Comparison of ENCODE assay signal across 16 cellular contexts in the genomic region with DNA sequence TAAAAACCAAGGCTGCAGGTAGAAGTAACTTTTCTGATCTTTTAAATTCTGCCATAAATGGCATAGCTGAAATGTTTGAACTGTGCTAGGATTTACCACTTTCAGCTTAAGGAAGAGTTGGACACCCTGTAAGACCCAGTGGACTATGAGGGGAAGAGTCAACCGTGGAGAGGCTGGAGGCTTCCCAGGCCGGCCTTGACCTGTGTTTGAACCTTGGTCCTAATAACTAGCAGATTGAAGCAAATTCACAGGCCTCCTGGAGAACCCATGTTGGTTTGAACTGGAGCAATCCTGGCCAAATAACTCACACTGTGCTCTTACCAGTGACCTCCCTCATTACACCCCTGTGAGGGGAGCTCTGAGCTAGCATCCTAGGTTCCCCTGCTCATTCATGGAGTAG.
DNase-seq lines count a peak whose midpoint lies in the region; ATAC-seq and TF ChIP-seq lines count a peak whose summit lies in the region.
"Had no signal": no experiment of that assay in that cellular context is flagged by ENCODE, and none has a peak within 500 bp of the region (broad histone marks: within the 10 kb centered on the region; RNA-seq: fewer than 3 reads in every experiment).

No MANE protein-coding gene starts in this region.

- H2AK5ac ChIP-seq in mesenchymal stem cell (ENCODE audit: low read length, severe bottlenecking), result no peak overlapping the region

- H2BK12ac ChIP-seq in mesenchymal stem cell (ENCODE audit: low read length in 2 of 2), result no peak overlapping the region

- H2BK5ac ChIP-seq in mesenchymal stem cell (ENCODE audit: low read depth, low read length, poor library complexity, severe bottlenecking), result no peak overlapping the region

- H3K36me3 ChIP-seq in right atrium auricular region, result no peaks in the 10 kb centered on the region
- H3K36me3 ChIP-seq in ovary, result no peaks in the 10 kb centered on the region
- H3K36me3 ChIP-seq in testis (ENCODE audit: low read depth, missing control alignments), result no peaks in the 10 kb centered on the region
- H3K36me3 ChIP-seq in mesenchymal stem cell (ENCODE audit: control insufficient read depth in 1 of 2, insufficient read depth in 2 of 2, low read depth in 1 of 2, low read length in 2 of 2), result peaks cover 0 to 9% of the 10 kb centered on the region in 2 experiments

- H3K4me1 ChIP-seq in right atrium auricular region (no peaks in the 10 kb centered on the region), ovary (ENCODE audit: insufficient read depth) (peaks cover 23% of the 10 kb centered on the region), testis (peaks cover 45% of the 10 kb centered on the region), mesenchymal stem cell (ENCODE audit: control insufficient read depth, insufficient read depth, low read depth, low read length) (peaks cover 9% of the 10 kb centered on the region)

- no peaks in the 10 kb centered on the region for H3K9me3 ChIP-seq in right atrium auricular region
- no peaks in the 10 kb centered on the region for H3K9me3 ChIP-seq in ovary
- H3K9me3 ChIP-seq in testis, result no peaks in the 10 kb centered on the region
- H3K9me3 ChIP-seq in mesenchymal stem cell (ENCODE audit: control insufficient read depth, low read length), result no peaks in the 10 kb centered on the region
- H3K9me3 ChIP-seq: BLaER1 had no signal

- WGBS in ovary, 3 donors, result 41 to 60% (median 56%) methylated on average over 2 of the region's 2 CpGs
- 39 to 59% methylated on average over 2 of the region's 2 CpGs for WGBS in testis, 2 donors
- WGBS in mesenchymal stem cell, result 92% methylated on average over 2 of the region's 2 CpGs

- H3K4me3 ChIP-seq in right atrium auricular region, result no peak overlapping the region
- no peak overlapping the region for H3K4me3 ChIP-seq in ovary
- no peak overlapping the region for H3K4me3 ChIP-seq in testis
- H3K4me3 ChIP-seq in mesenchymal stem cell (ENCODE audit: insufficient read depth in 1 of 2, low read depth in 1 of 2, low read length in 2 of 2), result no peak overlapping the region
- H3K4me3 ChIP-seq: BLaER1, GM23248 had no signal

- no peak overlapping the region for H3K4me2 ChIP-seq in mesenchymal stem cell (ENCODE audit: low read length, poor library complexity, severe bottlenecking)

- no peak overlapping the region for H4K8ac ChIP-seq in mesenchymal stem cell (ENCODE audit: low read length)

- peaks cover 3% of the 10 kb centered on the region for H3K79me1 ChIP-seq in mesenchymal stem cell (replicated peaks; ENCODE audit: low read length, poor library complexity, severe bottlenecking)

- H3K18ac ChIP-seq in mesenchymal stem cell (ENCODE audit: low read depth in 1 of 2, low read length in 2 of 2), result no peak overlapping the region

- intact Hi-C loops in left ventricle myocardium superior (cut with micrococcal nuclease) (no loop called here), ovary (cut with DNase I) (no loop called here), testis (cut with DNase I; ENCODE audit: low total_unique reads) (no loop called here)

- ATAC-seq in left ventricle myocardium superior, result no peak

- no peak for TF ChIP-seq EP300 in ovary (IDR thresholded peaks at IDR 0.05)

- TF ChIP-seq POLR2A in ovary (IDR thresholded peaks at IDR 0.05), result no peak
- TF ChIP-seq POLR2A in testis (IDR thresholded peaks at IDR 0.05), result no peak

- no peak overlapping the region for H2BK15ac ChIP-seq in mesenchymal stem cell (ENCODE audit: low read depth, poor library complexity, severe bottlenecking)

- no peak overlapping the region for H2AFZ ChIP-seq in mesenchymal stem cell (ENCODE audit: low read depth, low read length)
- H2AFZ ChIP-seq: GM23248 had no signal

- H4K91ac ChIP-seq in mesenchymal stem cell (ENCODE audit: low read length), result no peak overlapping the region

- H3K23ac ChIP-seq in mesenchymal stem cell (ENCODE audit: low read length in 2 of 2), result no peak overlapping the region

- H3K4ac ChIP-seq in mesenchymal stem cell (ENCODE audit: low read depth in 1 of 2, low read length in 2 of 2), result no peak overlapping the region

- TF ChIP-seq CTCF in right atrium auricular region (IDR thresholded peaks at IDR 0.05) (no peak), ovary (IDR thresholded peaks at IDR 0.05) (no peak), testis (IDR thresholded peaks at IDR 0.05) (no peak)

- H3K27me3 ChIP-seq in right atrium auricular region (no peaks in the 10 kb centered on the region), ovary (no peaks in the 10 kb centered on the region), testis (no peaks in the 10 kb centered on the region), mesenchymal stem cell (ENCODE audit: control insufficient read depth in 1 of 2, insufficient read depth in 1 of 2, low read length in 2 of 2) (no peaks in the 10 kb centered on the region)
- H3K27me3 ChIP-seq: BLaER1 had no signal

- H2BK120ac ChIP-seq in mesenchymal stem cell (ENCODE audit: low read depth, low read length), result no peak overlapping the region

- DNase-seq in right atrium auricular region (ENCODE audit: low spot score), result peak; percentile 28
- DNase-seq in left ventricle myocardium superior, result no peak
- DNase-seq in ovary, result peak in 3 of 5 donors; percentile 27 to 76 (median 44)
- peak; percentile 60 for DNase-seq in testis
- no peak for DNase-seq in mesenchymal stem cell
- no peak for DNase-seq in islet precursor cell
- DNase-seq: Calu3; CD4-positive, alpha-beta memory T cell; COR-L47; DMS53; DND-41; GM23248; H7; HCEC 1CT had no signal

- no peak overlapping the region for H3K27ac ChIP-seq in right atrium auricular region
- no peak overlapping the region for H3K27ac ChIP-seq in ovary
- H3K27ac ChIP-seq in testis, result no peak overlapping the region
- H3K27ac ChIP-seq in mesenchymal stem cell (ENCODE audit: low read length, poor library complexity, severe bottlenecking), result no peak overlapping the region
- H3K27ac ChIP-seq: 22Rv1, GM23248 had no signal

- H3K14ac ChIP-seq in mesenchymal stem cell (ENCODE audit: low read length in 2 of 2), result no peak overlapping the region

- no peak overlapping the region for H3K9ac ChIP-seq in mesenchymal stem cell (ENCODE audit: low read length)
- H3K9ac ChIP-seq: BLaER1, GM23248 had no signal

Comparison
In these comparisons a context has a peak if more than half of its experiments do, and no peak if none do; other contexts are left out.
1. DNase-seq: peak in right atrium auricular region (single experiment), ovary (3 of 5) and testis (single experiment); none in left ventricle myocardium superior (single experiment), mesenchymal stem cell (single experiment) and islet precursor cell (single experiment).